Comparison of ENCODE assay signal across 16 cellular contexts in the genomic region with DNA sequence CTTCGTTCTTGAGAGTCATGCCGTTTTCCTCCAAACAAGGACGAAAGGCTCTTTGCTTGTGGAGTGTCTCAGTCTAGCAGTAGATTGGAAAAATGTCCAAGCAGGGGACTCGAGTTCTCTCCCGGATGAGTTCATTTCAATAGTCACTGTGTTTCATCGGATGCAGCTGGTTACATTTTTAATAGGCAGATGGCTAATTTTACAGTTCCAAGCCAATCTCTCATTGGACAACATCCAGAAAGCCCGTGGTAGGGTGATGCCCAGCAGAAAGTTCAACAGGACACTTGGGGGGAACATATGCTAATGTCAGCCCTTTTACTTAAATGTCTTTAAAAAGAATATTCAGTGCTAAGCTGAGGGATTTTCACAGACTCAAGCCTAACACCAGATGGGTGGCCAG.
DNase-seq lines count a peak whose midpoint lies in the region; ATAC-seq and TF ChIP-seq lines count a peak whose summit lies in the region.
"Had no signal": no experiment of that assay in that cellular context is flagged by ENCODE, and none has a peak within 500 bp of the region (broad histone marks: within the 10 kb centered on the region; RNA-seq: fewer than 3 reads in every experiment).

No MANE protein-coding gene starts in this region.

- peaks cover 4% of the 10 kb centered on the region for H3K27me3 Mint-ChIP-seq in activated T-helper 2 cell treated with anti-CD3 and anti-CD28 coated beads, Interferon-gamma antibody, Interleukin-2, Interleukin-4, amounts not matched to agents 10 μg/mL and 5 μg/mL and 100 μg/mL, durations not matched to agents 14 hours and 24 hours and 36 hours (ENCODE audit: low read depth)

- H3K9me3 Mint-ChIP-seq in activated T-helper 2 cell treated with anti-CD3 and anti-CD28 coated beads, Interferon-gamma antibody, Interleukin-2, Interleukin-4, amounts not matched to agents 10 μg/mL and 5 μg/mL and 100 μg/mL, durations not matched to agents 14 hours and 24 hours and 36 hours: no peaks in the 10 kb centered on the region
- H3K9me3 Mint-ChIP-seq: stimulated activated naive CD8-positive, alpha-beta T cell treated with anti-CD3 and anti-CD28 coated beads, Interleukin-15, Interleukin-2, amounts not matched to agents 100 ng/mL and 50 ng/mL, for 24 hours had no signal

- intact Hi-C loops in activated T-helper 2 cell treated with anti-CD3 and anti-CD28 coated beads, Interferon-gamma antibody, Interleukin-2, Interleukin-4, amounts not matched to agents 10 μg/mL and 5 μg/mL and 100 μg/mL, durations not matched to agents 14 hours and 24 hours and 36 hours (cut with micrococcal nuclease): no loop called here

- H3K9ac ChIP-seq in GM23248 (no peak overlapping the region), smooth muscle cell (ENCODE audit: low read depth) (no peak overlapping the region)
- H3K9ac ChIP-seq: parathyroid adenoma had no signal

- ATAC-seq in GM21723 (IDR thresholded peaks at IDR 0.05; ENCODE audit: unreplicated experiment): no peak

- H2AFZ ChIP-seq in GM23248 (peak overlapping the region; percentile 55; the same call in 1 of the 2 replicates), smooth muscle cell (ENCODE audit: low read depth) (no peak overlapping the region)
- H2AFZ ChIP-seq: parathyroid adenoma had no signal

- H3K27me3 ChIP-seq in GM23248 (replicated peaks; ENCODE audit: insufficient read depth): no peaks in the 10 kb centered on the region
- peaks cover 50% of the 10 kb centered on the region for H3K27me3 ChIP-seq in smooth muscle cell (ENCODE audit: low read depth)
- H3K27me3 ChIP-seq: cardiac muscle cell had no signal

- H3K4me2 ChIP-seq in GM23248 (ENCODE audit: unreplicated experiment): no peak overlapping the region
- H3K4me2 ChIP-seq in smooth muscle cell: peak overlapping the region; percentile 66

- H3K36me3 Mint-ChIP-seq in activated T-helper 2 cell treated with anti-CD3 and anti-CD28 coated beads, Interferon-gamma antibody, Interleukin-2, Interleukin-4, amounts not matched to agents 10 μg/mL and 5 μg/mL and 100 μg/mL, durations not matched to agents 14 hours and 24 hours and 36 hours (ENCODE audit: low read depth): no peaks in the 10 kb centered on the region
- H3K36me3 Mint-ChIP-seq: activated naive CD4-positive, alpha-beta T cell treated with anti-CD3 and anti-CD28 coated beads, Interleukin-2, amount 50 U/mL, for 24 hours; CD4-positive, CD25-positive, alpha-beta regulatory T cell had no signal

- H3K9me3 ChIP-seq in GM23248 (ENCODE audit: low read depth) (no peaks in the 10 kb centered on the region), smooth muscle cell (replicated peaks; ENCODE audit: low read depth) (no peaks in the 10 kb centered on the region)

- H3K36me3 ChIP-seq in GM23248 (ENCODE audit: low read depth): no peaks in the 10 kb centered on the region
- H3K36me3 ChIP-seq in smooth muscle cell (ENCODE audit: low read depth): no peaks in the 10 kb centered on the region
- H3K36me3 ChIP-seq: cardiac muscle cell had no signal

- in situ Hi-C loops in GM23248 (cut with MboI): no loop called here

- H3F3A ChIP-seq in GM23248 (ENCODE audit: insufficient read depth) (no peaks in the 10 kb centered on the region), smooth muscle cell (ENCODE audit: low read depth) (no peaks in the 10 kb centered on the region)

- WGBS in GM23248 (ENCODE audit: low coverage in 1 of 2, low lambda C conversion rate in 2 of 2, missing lambda C conversion rate in 2 of 2), 2 experiments: 15 to 17% methylated on average over 7 of the region's 7 CpGs
- 52% methylated on average over 7 of the region's 7 CpGs for WGBS in smooth muscle cell (ENCODE audit: low lambda C conversion rate)

- H3K27ac Mint-ChIP-seq in activated T-helper 2 cell treated with anti-CD3 and anti-CD28 coated beads, Interferon-gamma antibody, Interleukin-2, Interleukin-4, amounts not matched to agents 10 μg/mL and 5 μg/mL and 100 μg/mL, durations not matched to agents 14 hours and 24 hours and 36 hours: no peak overlapping the region
- H3K27ac Mint-ChIP-seq: activated naive CD4-positive, alpha-beta T cell treated with anti-CD3 and anti-CD28 coated beads, Interleukin-2, amount 50 U/mL, for 24 hours; CD4-positive, CD25-positive, alpha-beta regulatory T cell; stimulated activated naive CD8-positive, alpha-beta T cell treated with anti-CD3 and anti-CD28 coated beads, Interleukin-15, Interleukin-2, amounts not matched to agents 100 ng/mL and 50 ng/mL, for 24 hours had no signal

- H4K20me1 ChIP-seq in GM23248 (ENCODE audit: insufficient read depth): no peaks in the 10 kb centered on the region
- H4K20me1 ChIP-seq in smooth muscle cell (ENCODE audit: low read depth): no peaks in the 10 kb centered on the region

- H3K27ac ChIP-seq in GM23248 (no peak overlapping the region), smooth muscle cell (ENCODE audit: low read depth) (no peak overlapping the region)
- H3K27ac ChIP-seq: cardiac muscle cell, parathyroid adenoma had no signal

- H3K4me3 Mint-ChIP-seq in activated T-helper 2 cell treated with anti-CD3 and anti-CD28 coated beads, Interferon-gamma antibody, Interleukin-2, Interleukin-4, amounts not matched to agents 10 μg/mL and 5 μg/mL and 100 μg/mL, durations not matched to agents 14 hours and 24 hours and 36 hours (ENCODE audit: low read depth): no peak overlapping the region
- H3K4me3 Mint-ChIP-seq: activated naive CD4-positive, alpha-beta T cell treated with anti-CD3 and anti-CD28 coated beads, Interleukin-2, amount 50 U/mL, for 24 hours; CD4-positive, CD25-positive, alpha-beta regulatory T cell; stimulated activated naive CD8-positive, alpha-beta T cell treated with anti-CD3 and anti-CD28 coated beads, Interleukin-15, Interleukin-2, amounts not matched to agents 100 ng/mL and 50 ng/mL, for 24 hours had no signal

- H3K4me3 ChIP-seq in GM23248 (no peak overlapping the region), smooth muscle cell (no peak overlapping the region)

- H3K4me1 ChIP-seq in GM23248 (ENCODE audit: insufficient read depth) (no peaks in the 10 kb centered on the region), smooth muscle cell (ENCODE audit: low read depth) (peaks cover 25% of the 10 kb centered on the region)
- H3K4me1 ChIP-seq: parathyroid adenoma had no signal

- peak; percentile 12 for DNase-seq in GM23248
- DNase-seq in RPMI8226: peak; percentile 66
- DNase-seq in hippocampal formation (lab: John Stamatoyannopoulos, UW): peak; percentile 58 to 81
- DNase-seq in smooth muscle cell (lab: John Stamatoyannopoulos, UW; ENCODE audit: unreplicated experiment): no peak
- DNase-seq in kidney tubule cell (ENCODE audit: low spot score): no peak
- DNase-seq in DMS53 treated with DMSO at 0.1 percent for 48 hours (lab: John Stamatoyannopoulos, UW; ENCODE audit: unreplicated experiment): no peak
- no peak for DNase-seq in activated T-helper 2 cell treated with anti-CD3 and anti-CD28 coated beads, Interferon-gamma antibody, Interleukin-2, Interleukin-4, amounts not matched to agents 10 μg/mL and 5 μg/mL and 100 μg/mL, durations not matched to agents 14 hours and 24 hours and 36 hours (ENCODE audit: low spot score)
- DNase-seq: CD4-positive, CD25-positive, alpha-beta regulatory T cell; NCI-H1930; NCI-H748 treated with DMSO at 0.1 percent for 48 hours; T-helper 1 cell had no signal

- no peak for TF ChIP-seq CTCF in smooth muscle cell (IDR thresholded peaks at IDR 0.05; ENCODE audit: borderline replicate concordance, insufficient read depth, poor library complexity, severe bottlenecking)

- no peaks in the 10 kb centered on the region for H3K4me1 Mint-ChIP-seq in activated T-helper 2 cell treated with anti-CD3 and anti-CD28 coated beads, Interferon-gamma antibody, Interleukin-2, Interleukin-4, amounts not matched to agents 10 μg/mL and 5 μg/mL and 100 μg/mL, durations not matched to agents 14 hours and 24 hours and 36 hours (ENCODE audit: low read depth)
- H3K4me1 Mint-ChIP-seq: activated naive CD4-positive, alpha-beta T cell treated with anti-CD3 and anti-CD28 coated beads, Interleukin-2, amount 50 U/mL, for 24 hours; CD4-positive, CD25-positive, alpha-beta regulatory T cell had no signal

- no peaks in the 10 kb centered on the region for H3K9me2 ChIP-seq in GM23248 (ENCODE audit: insufficient read depth)

- H3K79me2 ChIP-seq in GM23248 (ENCODE audit: insufficient read depth) (no peaks in the 10 kb centered on the region), smooth muscle cell (ENCODE audit: low read depth) (no peaks in the 10 kb centered on the region)
- H3K79me2 ChIP-seq: parathyroid adenoma had no signal

Comparison
In these comparisons a context has a peak if more than half of its experiments do, and no peak if none do; other contexts are left out.
1. DNase-seq: peak in GM23248 (single experiment), RPMI8226 (single experiment) and hippocampal formation (2 of 2); none in smooth muscle cell (single experiment), kidney tubule cell (single experiment), DMS53 treated with DMSO at 0.1 percent for 48 hours (single experiment) and activated T-helper 2 cell treated with anti-CD3 and anti-CD28 coated beads, Interferon-gamma antibody, Interleukin-2, Interleukin-4, amounts not matched to agents 10 μg/mL and 5 μg/mL and 100 μg/mL, durations not matched to agents 14 hours and 24 hours and 36 hours (single experiment).